ENCODE assay signal across 15 cellular contexts in the genomic region with DNA sequence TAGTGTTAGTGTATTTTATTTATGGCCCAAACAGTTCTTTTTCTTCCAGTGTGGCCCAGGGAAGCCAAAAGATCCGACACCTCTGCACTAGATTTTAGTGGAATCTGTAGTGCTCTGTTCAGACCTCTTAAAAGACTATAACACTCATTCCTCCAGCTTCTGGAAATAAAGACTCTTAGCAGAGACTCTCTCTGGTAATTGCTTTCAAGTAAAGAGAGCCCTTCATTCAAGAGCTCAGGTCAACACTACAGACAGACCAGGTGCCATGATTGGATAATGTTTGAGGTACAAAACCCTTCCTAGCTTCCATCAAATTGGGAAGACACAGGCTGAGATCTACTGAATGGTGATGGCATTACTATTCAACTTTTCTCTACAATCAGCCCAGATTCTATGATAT.
"Had no signal": no experiment of that assay in that cellular context is flagged by ENCODE, and none has a peak within 500 bp of the region (broad histone marks: within the 10 kb centered on the region; RNA-seq: fewer than 3 reads in every experiment).

No MANE protein-coding gene starts in this region.

- H3K9me3 ChIP-seq: pancreas had no signal

- DNase-seq: dermis blood vessel endothelial cell; erythroblast; foreskin melanocyte; head of caudate nucleus; hippocampal formation; mesenchymal stem cell; midbrain; nucleus accumbens; pancreas; right cardiac atrium; stimulated activated CD4-positive, alpha-beta T cell treated with anti-CD3 and anti-CD28 coated beads, Interleukin-2, amount 100 ng/mL, for 48 hours; stimulated activated naive CD4-positive, alpha-beta T cell treated with Interleukin-2 at 50 U/mL for 16 hours had no signal

- ATAC-seq: natural killer cell treated with Interleukin-12 subunit alpha and Interleukin-12 subunit beta and Interleukin-15 and Interleukin-18, amount 100 ng/mL, for 72 hours; pancreas; right cardiac atrium had no signal

- H3K4me3 ChIP-seq: neural progenitor cell, pancreas, smooth muscle cell had no signal

- H3K27ac ChIP-seq: neural progenitor cell, pancreas had no signal

- H3K27me3 ChIP-seq: neural progenitor cell, pancreas had no signal

- H3K36me3 ChIP-seq: neural progenitor cell, pancreas had no signal

- H3K4me1 ChIP-seq: neural progenitor cell, pancreas had no signal
